Comparison of ENCODE assay signal across 11 cellular contexts in genomic region chr2:225697936-225698335, GRCh38.
"Had no signal": no experiment of that assay in that cellular context is flagged by ENCODE, and none has a peak within 500 bp of the region (broad histone marks: within the 10 kb centered on the region; RNA-seq: fewer than 3 reads in every experiment).

No MANE protein-coding gene starts in this region.

- FAIRE-seq: H1, H54 had no signal

- H3K4me3 ChIP-seq: GM23248, GM23338, HAP-1 had no signal

- H3K36me3 ChIP-seq: HAP-1 had no signal

- DNase-seq: GM23248, GOT3, H7, H9, HCEC 1CT, HFFc6 had no signal

- H3K9me3 ChIP-seq: HAP-1 had no signal

- H3K27ac ChIP-seq: GM23248 had no signal

- H3K4me2 ChIP-seq: GM23338 had no signal

- H3K4me1 ChIP-seq: HAP-1 had no signal

- H3K9ac ChIP-seq: GM23248 had no signal

- H2AFZ ChIP-seq: GM23248, GM23338 had no signal

- ATAC-seq: GM23338, HCT116 had no signal
